ENCODE assay signal across 1 cellular context in the genomic region with DNA sequence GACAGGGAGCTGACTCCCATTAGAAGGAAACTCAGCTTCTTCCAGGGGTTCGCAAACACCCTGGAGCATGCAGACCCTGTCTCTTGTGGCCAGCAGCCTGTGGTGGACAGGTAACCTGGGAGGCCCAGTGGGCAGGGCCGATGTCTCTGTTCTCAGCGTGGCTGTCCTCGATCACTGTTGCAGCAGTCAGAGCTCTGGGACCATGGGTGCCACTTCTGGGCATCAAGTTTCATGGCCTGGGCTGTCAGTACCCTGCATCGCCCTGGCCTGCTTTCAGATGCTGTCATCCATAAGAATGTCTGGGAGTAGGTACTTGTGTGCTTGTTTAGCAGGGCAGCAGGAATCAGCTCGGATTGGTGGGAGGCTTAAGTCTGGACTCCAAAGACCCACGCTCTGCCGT.
TF ChIP-seq lines count a peak whose summit lies in the region.

No MANE protein-coding gene starts in this region.

TF ChIP-seq in HepG2, 621 proteins besides CTCF, POLR2A, EP300 and RAD21:
- TF ChIP-seq POLR2G (IDR thresholded peaks at IDR 0.05; ENCODE audit: low read depth, low read length) (0 out of 2 replicates have a peak, but pooled peaks have one; percentile 28), NBN (conservative IDR thresholded peaks at IDR 0.05) (no peak)
